1 cellular context compared by ENCODE assay signal in the genomic region with DNA sequence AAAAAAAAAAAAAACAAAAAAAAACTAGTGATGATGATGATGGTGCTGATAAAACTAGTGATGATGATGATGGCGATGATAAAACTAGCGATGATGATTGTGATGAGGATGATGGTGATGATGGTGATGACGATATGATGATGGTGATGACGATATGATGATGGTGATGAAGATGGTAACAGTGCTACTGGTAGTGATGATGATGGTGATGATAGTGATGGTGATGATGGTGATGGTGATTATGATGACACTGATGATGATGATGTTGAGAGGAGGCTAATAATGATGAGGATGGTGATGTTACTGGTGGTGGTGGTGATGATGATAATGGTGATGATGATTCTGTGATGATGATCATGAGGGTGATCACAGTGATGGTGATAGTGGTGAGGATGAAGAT.
TF ChIP-seq lines count a peak whose summit lies in the region.

No MANE protein-coding gene starts in this region.

TF ChIP-seq in HepG2, 621 proteins besides CTCF, POLR2A, EP300 and RAD21 (continued from another document):
- TF ChIP-seq, protein P1, sequence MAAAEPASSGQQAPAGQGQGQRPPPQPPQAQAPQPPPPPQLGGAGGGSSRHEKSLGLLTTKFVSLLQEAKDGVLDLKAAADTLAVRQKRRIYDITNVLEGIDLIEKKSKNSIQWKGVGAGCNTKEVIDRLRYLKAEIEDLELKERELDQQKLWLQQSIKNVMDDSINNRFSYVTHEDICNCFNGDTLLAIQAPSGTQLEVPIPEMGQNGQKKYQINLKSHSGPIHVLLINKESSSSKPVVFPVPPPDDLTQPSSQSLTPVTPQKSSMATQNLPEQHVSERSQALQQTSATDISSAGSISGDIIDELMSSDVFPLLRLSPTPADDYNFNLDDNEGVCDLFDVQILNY (CRISPR knock-in tag; conservative IDR thresholded peaks at IDR 0.05): no peak
- TF ChIP-seq ZNF282 (IDR thresholded peaks at IDR 0.05; ENCODE audit: partially characterized antibody): peak; percentile 86
- no peak for TF ChIP-seq KLF6 (CRISPR knock-in tag; IDR thresholded peaks at IDR 0.05)
- TF ChIP-seq ZNF569 (CRISPR knock-in tag; IDR thresholded peaks at IDR 0.05; ENCODE audit: borderline replicate concordance): no peak
- TF ChIP-seq PLRG1 (conservative IDR thresholded peaks at IDR 0.05): 0 out of 2 replicates have a peak, but pooled peaks have one; percentile 73
- no peak for TF ChIP-seq ZNF451 (CRISPR knock-in tag; IDR thresholded peaks at IDR 0.05)
- TF ChIP-seq SP1 (IDR thresholded peaks at IDR 0.05): 0 out of 2 replicates have a peak, but pooled peaks have one; percentile 68
- no peak for TF ChIP-seq SP1 (CRISPR knock-in tag; IDR thresholded peaks at IDR 0.05)
- 0 out of 2 replicates have a peak, but pooled peaks have one; percentile 66 for TF ChIP-seq NBN (conservative IDR thresholded peaks at IDR 0.05)
- peak; percentile 97 for TF ChIP-seq PHB2 (IDR thresholded peaks at IDR 0.05; ENCODE audit: partially characterized antibody)
- TF ChIP-seq AKAP8 (CRISPR knock-in tag; IDR thresholded peaks at IDR 0.05): no peak
- TF ChIP-seq NFYB (CRISPR knock-in tag; IDR thresholded peaks at IDR 0.05): no peak
- peak; percentile 61; the same call in 1 of the 2 replicates for TF ChIP-seq IKZF1 (IDR thresholded peaks at IDR 0.05)
- TF ChIP-seq, protein P2, sequence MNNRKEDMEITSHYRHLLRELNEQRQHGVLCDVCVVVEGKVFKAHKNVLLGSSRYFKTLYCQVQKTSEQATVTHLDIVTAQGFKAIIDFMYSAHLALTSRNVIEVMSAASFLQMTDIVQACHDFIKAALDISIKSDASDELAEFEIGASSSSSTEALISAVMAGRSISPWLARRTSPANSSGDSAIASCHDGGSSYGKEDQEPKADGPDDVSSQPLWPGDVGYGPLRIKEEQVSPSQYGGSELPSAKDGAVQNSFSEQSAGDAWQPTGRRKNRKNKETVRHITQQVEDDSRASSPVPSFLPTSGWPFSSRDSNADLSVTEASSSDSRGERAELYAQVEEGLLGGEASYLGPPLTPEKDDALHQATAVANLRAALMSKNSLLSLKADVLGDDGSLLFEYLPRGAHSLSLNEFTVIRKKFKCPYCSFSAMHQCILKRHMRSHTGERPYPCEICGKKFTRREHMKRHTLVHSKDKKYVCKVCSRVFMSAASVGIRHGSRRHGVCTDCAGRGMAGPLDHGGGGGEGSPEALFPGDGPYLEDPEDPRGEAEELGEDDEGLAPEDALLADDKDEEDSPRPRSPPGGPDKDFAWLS (CRISPR knock-in tag; IDR thresholded peaks at IDR 0.05; ENCODE audit: borderline replicate concordance): no peak
- TF ChIP-seq FOXA1 (IDR thresholded peaks at IDR 0.05): peak; percentile 56; the same call in 1 of the 2 replicates
- TF ChIP-seq FOXA1 (CRISPR knock-in tag; IDR thresholded peaks at IDR 0.05): no peak
- TF ChIP-seq, protein P3, sequence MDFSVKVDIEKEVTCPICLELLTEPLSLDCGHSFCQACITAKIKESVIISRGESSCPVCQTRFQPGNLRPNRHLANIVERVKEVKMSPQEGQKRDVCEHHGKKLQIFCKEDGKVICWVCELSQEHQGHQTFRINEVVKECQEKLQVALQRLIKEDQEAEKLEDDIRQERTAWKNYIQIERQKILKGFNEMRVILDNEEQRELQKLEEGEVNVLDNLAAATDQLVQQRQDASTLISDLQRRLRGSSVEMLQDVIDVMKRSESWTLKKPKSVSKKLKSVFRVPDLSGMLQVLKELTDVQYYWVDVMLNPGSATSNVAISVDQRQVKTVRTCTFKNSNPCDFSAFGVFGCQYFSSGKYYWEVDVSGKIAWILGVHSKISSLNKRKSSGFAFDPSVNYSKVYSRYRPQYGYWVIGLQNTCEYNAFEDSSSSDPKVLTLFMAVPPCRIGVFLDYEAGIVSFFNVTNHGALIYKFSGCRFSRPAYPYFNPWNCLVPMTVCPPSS (IDR thresholded peaks at IDR 0.05): peak; percentile 99; the same call in 1 of the 2 replicates
